Comparison of ENCODE assay signal across 1 cellular context in genomic region chr17:66552381-66552780, GRCh38.
TF ChIP-seq lines count a peak whose summit lies in the region.

No MANE protein-coding gene starts in this region.

TF ChIP-seq in A549, 52 proteins besides CTCF, POLR2A, EP300 and RAD21 (continued from another document):
- no peak for TF ChIP-seq NPAS2 (CRISPR knock-in tag; IDR thresholded peaks at IDR 0.05; ENCODE audit: borderline replicate concordance)
- no peak for TF ChIP-seq RFX5 (IDR thresholded peaks at IDR 0.05)
